ENCODE assay signal across 8 cellular contexts in genomic region chr2:172083725-172084483, GRCh38. TPM values are rescaled to one million over a fixed set of nuclear protein-coding genes. Genes with fewer than 3 reads are reported as not detected.
A peak's percentile ranks its signal among the peaks of the same experiment; 100 is the strongest.
DNase-seq lines count a peak whose midpoint lies in the region; ATAC-seq, FAIRE-seq and TF ChIP-seq lines count a peak whose summit lies in the region.

No MANE protein-coding gene starts in this region.

- H3K4me1 Mint-ChIP-seq in type B pancreatic cell (ENCODE audit: unreplicated experiment): peaks cover 39% of the 10 kb centered on the region

- ATAC-seq in GM18870 (IDR thresholded peaks at IDR 0.05; ENCODE audit: unreplicated experiment): no peak

- peak; percentile 2 for DNase-seq in stimulated activated CD4-positive, alpha-beta T cell treated with anti-CD3 and anti-CD28 coated beads, Interleukin-12 subunit alpha, Interleukin-12 subunit beta, amount 100 ng/mL, for 4 hours
- no peak for DNase-seq in stimulated activated CD4-positive, alpha-beta T cell treated with anti-CD3 and anti-CD28 coated beads, Interleukin-2, amount 100 ng/mL, for 24 hours
- DNase-seq in RCC 7860 (ENCODE audit: low spot score) (peak; percentile 37), fibroblast of peridontal ligament (ENCODE audit: extremely low read depth) (peak; percentile 19), type B pancreatic cell (ENCODE audit: extremely low spot score, unreplicated experiment) (no peak), Ammon's horn (ENCODE audit: low spot score) (no peak), dedifferentiated amniotic fluid mesenchymal stem cell (ENCODE audit: extremely low spot score) (no peak)

- FAIRE-seq in RCC 7860 (lab: Jason Lieb, UNC): no peak

- peaks cover 10% of the 10 kb centered on the region for H3K36me3 Mint-ChIP-seq in type B pancreatic cell

- no peak for TF ChIP-seq CTCF in type B pancreatic cell (conservative IDR thresholded peaks at IDR 0.05)

- peak overlapping the region; percentile 92 for H3K4me3 Mint-ChIP-seq in type B pancreatic cell

- peaks cover 100% of the 10 kb centered on the region for H3K27me3 Mint-ChIP-seq in type B pancreatic cell

- no peaks in the 10 kb centered on the region for H3K9me3 Mint-ChIP-seq in type B pancreatic cell

- H3K27ac Mint-ChIP-seq in type B pancreatic cell: peak overlapping the region; percentile 43

RNA-seq across cellular contexts. Expression of gene DLX1, which starts 1.4 kb away (rescaled TPM):
- total RNA-seq in type B pancreatic cell (ENCODE audit: low replicate concordance): 0.59 and 10.0 TPM in 2 replicates

RNA-seq across cellular contexts. Expression of gene DLX2, which starts 18.8 kb away (rescaled TPM):
- total RNA-seq in type B pancreatic cell (ENCODE audit: low replicate concordance): 4.3 and 6.9 TPM in 2 replicates

Comparison
In these comparisons a context has a peak if more than half of its experiments do, and no peak if none do; other contexts are left out.
1. DNase-seq: peak in stimulated activated CD4-positive, alpha-beta T cell treated with anti-CD3 and anti-CD28 coated beads, Interleukin-12 subunit alpha, Interleukin-12 subunit beta, amount 100 ng/mL, for 4 hours (single experiment), RCC 7860 (single experiment) and fibroblast of peridontal ligament (single experiment); none in stimulated activated CD4-positive, alpha-beta T cell treated with anti-CD3 and anti-CD28 coated beads, Interleukin-2, amount 100 ng/mL, for 24 hours (0 of 2), type B pancreatic cell (single experiment), Ammon's horn (single experiment) and dedifferentiated amniotic fluid mesenchymal stem cell (single experiment).